22 cellular contexts compared by ENCODE assay signal in genomic region chr2:25482341-25482740, GRCh38.
A peak's percentile ranks its signal among the peaks of the same experiment; 100 is the strongest.
DNase-seq lines count a peak whose midpoint lies in the region; ATAC-seq and TF ChIP-seq lines count a peak whose summit lies in the region.
"Had no signal": no experiment of that assay in that cellular context is flagged by ENCODE, and none has a peak within 500 bp of the region (broad histone marks: within the 10 kb centered on the region; RNA-seq: fewer than 3 reads in every experiment).

No MANE protein-coding gene starts in this region.

- H3K9me3 ChIP-seq in DOHH2 (ENCODE audit: control insufficient read depth, insufficient read depth, low read length), result no peaks in the 10 kb centered on the region
- H3K9me3 ChIP-seq in IMR-90 (ENCODE audit: control insufficient read depth, insufficient read depth, low read length), result no peaks in the 10 kb centered on the region
- H3K9me3 ChIP-seq: upper lobe of right lung had no signal

- in situ Hi-C loops in IMR-90 (cut with MboI; ENCODE audit: low sequenced_read_pairs), result no loop called here

- H3K4me3 ChIP-seq in DOHH2 (ENCODE audit: low read length), result no peak overlapping the region
- no peak overlapping the region for H3K4me3 ChIP-seq in IMR-90 (ENCODE audit: insufficient read depth, low read depth, low read length)
- H3K4me3 ChIP-seq: upper lobe of right lung had no signal

- H2BK20ac ChIP-seq in IMR-90 (ENCODE audit: low read depth, low read length), result no peak overlapping the region; the same call in 1 of the 2 replicates

- POLR2A ChIA-PET in IMR-90 (lab: Charles Lee; ENCODE audit: unreplicated experiment), result no interaction called here

- no peaks in the 10 kb centered on the region for H3K27me3 Mint-ChIP-seq in activated T-helper 17 cell treated with anti-CD3 and anti-CD28 coated beads, Interleukin-2, amount 50 U/mL, for 72 hours
- no peaks in the 10 kb centered on the region for H3K27me3 Mint-ChIP-seq in naive B cell
- no peaks in the 10 kb centered on the region; the same call in 1 of the 2 replicates for H3K27me3 Mint-ChIP-seq in HFFc6 (ENCODE audit: insufficient read depth)
- H3K27me3 Mint-ChIP-seq: activated CD4-positive, alpha-beta memory T cell treated with anti-CD3 and anti-CD28 coated beads, Interleukin-2, amount 10 ng/mL, durations not matched to agents 7 days and 5 days; activated naive CD8-positive, alpha-beta T cell; brain; stimulated activated naive CD8-positive, alpha-beta T cell treated with anti-CD3 and anti-CD28 coated beads, Interleukin-15, amount 100 ng/mL, for 72 hours had no signal

- H3K14ac ChIP-seq in IMR-90 (replicated peaks; ENCODE audit: low read depth, low read length), result no peak overlapping the region; the same call in 1 of the 2 replicates

- H4K5ac ChIP-seq in IMR-90 (ENCODE audit: low read depth, low read length), result no peak overlapping the region; the same call in 1 of the 2 replicates

- 93% methylated on average over 2 of the region's 5 CpGs; no CpG with 5 or more reads in 1 of the 2 experiments for WGBS in IMR-90 (ENCODE audit: extremely low coverage in 2 of 2, insufficient read length in 1 of 2), 2 experiments

- H3K27ac ChIP-seq in DOHH2 (ENCODE audit: low read depth, low read length), result no peak overlapping the region
- H3K27ac ChIP-seq in IMR-90 (ENCODE audit: insufficient read depth, low read length), result no peak overlapping the region
- H3K27ac ChIP-seq: upper lobe of right lung, VCaP had no signal

- TF ChIP-seq RAD21 in IMR-90 (IDR thresholded peaks at IDR 0.05; ENCODE audit: low read length), result no peak

- intact Hi-C loops in IMR-90 (cut with micrococcal nuclease), result no loop called here

- no peak overlapping the region; the same call in 1 of the 2 replicates for H3K4ac ChIP-seq in IMR-90 (ENCODE audit: low read depth, low read length)

- H3K4me2 ChIP-seq in DOHH2 (ENCODE audit: low read length), result 0 out of 2 replicates have a peak overlapping the region, but pooled peaks have one; percentile 2
- H3K4me2 ChIP-seq in IMR-90 (ENCODE audit: low read depth, low read length), result no peak overlapping the region

- ATAC-seq in IMR-90 (ENCODE audit: low read depth) (no peak), naive B cell (ENCODE audit: low read depth in 2 of 2) (no peak), HG03457 (IDR thresholded peaks at IDR 0.05; ENCODE audit: unreplicated experiment) (no peak)
- no peak for ATAC-seq in activated T-helper 17 cell treated with anti-CD3 and anti-CD28 coated beads, Interleukin-2, amount 50 U/mL, for 72 hours (replicated peaks)
- ATAC-seq: activated T-cell treated with anti-CD3 and anti-CD28 coated beads, Interleukin-2, amount 50 U/mL, for 4 hours; CD8-positive, alpha-beta T cell; left ventricle myocardium superior; right cardiac atrium; Right ventricle myocardium inferior; stimulated activated naive CD8-positive, alpha-beta T cell treated with anti-CD3 and anti-CD28 coated beads, Interleukin-15, amount 100 ng/mL, for 72 hours; upper lobe of right lung had no signal

- no peaks in the 10 kb centered on the region for H3K9me2 ChIP-seq in DOHH2 (replicated peaks; ENCODE audit: control insufficient read depth, low read length)

- no peaks in the 10 kb centered on the region for H3F3A ChIP-seq in DOHH2 (ENCODE audit: control insufficient read depth, insufficient read depth)

- H4K8ac ChIP-seq in IMR-90 (ENCODE audit: low read depth in 2 of 2, low read length in 2 of 2), result no peak overlapping the region

- H3K9me3 Mint-ChIP-seq in activated T-helper 17 cell treated with anti-CD3 and anti-CD28 coated beads, Interleukin-2, amount 50 U/mL, for 72 hours, result no peaks in the 10 kb centered on the region
- H3K9me3 Mint-ChIP-seq in naive B cell (no peaks in the 10 kb centered on the region), HFFc6 (no peaks in the 10 kb centered on the region)
- H3K9me3 Mint-ChIP-seq: activated CD4-positive, alpha-beta memory T cell treated with anti-CD3 and anti-CD28 coated beads, Interleukin-2, amount 10 ng/mL, durations not matched to agents 7 days and 5 days; activated T-cell treated with anti-CD3 and anti-CD28 coated beads, Interleukin-2, amount 50 U/mL, for 4 hours; CD8-positive, alpha-beta T cell; stimulated activated naive CD8-positive, alpha-beta T cell treated with anti-CD3 and anti-CD28 coated beads, Interleukin-15, amount 100 ng/mL, for 72 hours; T-helper 1 cell treated with Interleukin-12 subunit alpha and Interleukin-12 subunit beta and Interleukin-4 antibody, amounts not matched to agents 30 μg/mL and 1 μg/mL, for 36 hours had no signal

- no peaks in the 10 kb centered on the region for H3K9me1 ChIP-seq in IMR-90 (ENCODE audit: insufficient read depth, low read length)

- dilution Hi-C loops in IMR-90 (cut with HindIII; ENCODE audit: low sequenced_read_pairs, unreplicated experiment), result no loop called here

- H3K27me3 ChIP-seq in DOHH2 (ENCODE audit: control insufficient read depth, low read length) (no peaks in the 10 kb centered on the region), IMR-90 (ENCODE audit: control insufficient read depth, insufficient read depth, low read length) (no peaks in the 10 kb centered on the region)
- H3K27me3 ChIP-seq: upper lobe of right lung had no signal

- H3K18ac ChIP-seq in IMR-90 (ENCODE audit: low read depth, low read length), result no peak overlapping the region

- H2BK120ac ChIP-seq in IMR-90 (ENCODE audit: low read depth, low read length), result no peak overlapping the region; the same call in 1 of the 2 replicates

- H3K79me2 ChIP-seq in DOHH2 (ENCODE audit: control insufficient read depth, low read length), result no peaks in the 10 kb centered on the region

- CTCF ChIA-PET in IMR-90 (lab: Yijun Ruan, JAX), result no interaction called here

- H3K4me3 Mint-ChIP-seq in activated T-helper 17 cell treated with anti-CD3 and anti-CD28 coated beads, Interleukin-2, amount 50 U/mL, for 72 hours, result no peak overlapping the region
- H3K4me3 Mint-ChIP-seq in naive B cell, result no peak overlapping the region
- H3K4me3 Mint-ChIP-seq in HFFc6, result no peak overlapping the region
- H3K4me3 Mint-ChIP-seq: activated CD4-positive, alpha-beta memory T cell treated with anti-CD3 and anti-CD28 coated beads, Interleukin-2, amount 10 ng/mL, durations not matched to agents 7 days and 5 days; activated naive CD8-positive, alpha-beta T cell; activated T-cell treated with anti-CD3 and anti-CD28 coated beads, Interleukin-2, amount 50 U/mL, for 4 hours; brain; CD8-positive, alpha-beta T cell; stimulated activated naive CD8-positive, alpha-beta T cell treated with anti-CD3 and anti-CD28 coated beads, Interleukin-15, amount 100 ng/mL, for 72 hours; T-helper 1 cell treated with Interleukin-12 subunit alpha and Interleukin-12 subunit beta and Interleukin-4 antibody, amounts not matched to agents 30 μg/mL and 1 μg/mL, for 36 hours had no signal

- no peak overlapping the region for H3K56ac ChIP-seq in IMR-90 (ENCODE audit: extremely low read depth, insufficient read depth, low read length)

- TF ChIP-seq CTCF in DOHH2 (IDR thresholded peaks at IDR 0.05; ENCODE audit: low read depth, low read length, poor library complexity, severe bottlenecking) (no peak), IMR-90 (conservative IDR thresholded peaks at IDR 0.05; ENCODE audit: low read depth, low read length) (no peak), HFFc6 (IDR thresholded peaks at IDR 0.05) (no peak)

- H4K20me1 ChIP-seq in DOHH2 (ENCODE audit: control insufficient read depth, insufficient read depth, low read depth, low read length) (no peaks in the 10 kb centered on the region), IMR-90 (ENCODE audit: insufficient read depth, low read length) (no peaks in the 10 kb centered on the region)

- H3K23ac ChIP-seq in IMR-90 (ENCODE audit: low read depth, low read length), result no peak overlapping the region

- H3K4me1 ChIP-seq in DOHH2 (ENCODE audit: control insufficient read depth, low read length) (peaks cover 38% of the 10 kb centered on the region), IMR-90 (ENCODE audit: control insufficient read depth, insufficient read depth, low read length) (peaks cover 6% of the 10 kb centered on the region; the same call in 1 of the 2 replicates)

- no peak for TF ChIP-seq POLR2A in IMR-90 (IDR thresholded peaks at IDR 0.05; ENCODE audit: low read depth, low read length)

- no peak overlapping the region for H2BK5ac ChIP-seq in IMR-90 (ENCODE audit: low read depth, low read length, poor library complexity, severe bottlenecking)

- H4K91ac ChIP-seq in IMR-90 (ENCODE audit: insufficient read depth, low read depth, low read length), result no peak overlapping the region; the same call in 1 of the 2 replicates

- H2AFZ ChIP-seq in IMR-90 (replicated peaks; ENCODE audit: low read length, poor library complexity), result peak overlapping the region; percentile 54

- H3K36me3 ChIP-seq in DOHH2 (ENCODE audit: control insufficient read depth, low read length), result no peaks in the 10 kb centered on the region
- H3K36me3 ChIP-seq in IMR-90 (ENCODE audit: control insufficient read depth, insufficient read depth, low read length), result no peaks in the 10 kb centered on the region
- H3K36me3 ChIP-seq: upper lobe of right lung had no signal

- DNase-seq in IMR-90 (no peak), naive B cell (no peak), HFFc6 (no peak), SW480 (ENCODE audit: low spot score) (no peak), D341Med (ENCODE audit: low spot score) (no peak)
- DNase-seq: activated CD4-positive, alpha-beta memory T cell treated with anti-CD3 and anti-CD28 coated beads, Interleukin-2, amount 10 ng/mL, durations not matched to agents 7 days and 5 days; activated T-cell treated with anti-CD3 and anti-CD28 coated beads, Interleukin-2, amount 50 U/mL, for 4 hours; CD8-positive, alpha-beta T cell; left ventricle myocardium superior; NCI-H1436 treated with DMSO at 0.1 percent for 48 hours; NCI-H345; right cardiac atrium; stimulated activated naive CD8-positive, alpha-beta T cell treated with anti-CD3 and anti-CD28 coated beads, Interleukin-15, amount 100 ng/mL, for 72 hours; upper lobe of right lung had no signal

- no peaks in the 10 kb centered on the region for H3K4me1 Mint-ChIP-seq in activated T-helper 17 cell treated with anti-CD3 and anti-CD28 coated beads, Interleukin-2, amount 50 U/mL, for 72 hours
- H3K4me1 Mint-ChIP-seq in naive B cell, result peaks cover 16 to 31% (median 20%) of the 10 kb centered on the region in 3 donors
- H3K4me1 Mint-ChIP-seq in HFFc6 (ENCODE audit: low read depth), result peaks cover 12% of the 10 kb centered on the region
- H3K4me1 Mint-ChIP-seq: stimulated activated naive CD8-positive, alpha-beta T cell treated with anti-CD3 and anti-CD28 coated beads, Interleukin-15, amount 100 ng/mL, for 72 hours had no signal

- no peak overlapping the region for H3K9ac ChIP-seq in IMR-90 (ENCODE audit: low read depth, low read length)

- H2BK15ac ChIP-seq in IMR-90 (ENCODE audit: low read depth, low read length), result no peak overlapping the region; the same call in 2 of the 3 replicates

- no peak overlapping the region for H2AK9ac ChIP-seq in IMR-90 (replicated peaks; ENCODE audit: low read depth, low read length, poor library complexity)

- H3K27ac Mint-ChIP-seq in activated T-helper 17 cell treated with anti-CD3 and anti-CD28 coated beads, Interleukin-2, amount 50 U/mL, for 72 hours, result peak overlapping the region; percentile 67
- H3K27ac Mint-ChIP-seq in naive B cell (peak overlapping the region in 4 of 6 donors; percentile 5 to 82 (median 58)), HFFc6 (no peak overlapping the region)
- H3K27ac Mint-ChIP-seq: activated CD4-positive, alpha-beta memory T cell treated with anti-CD3 and anti-CD28 coated beads, Interleukin-2, amount 10 ng/mL, durations not matched to agents 7 days and 5 days; activated naive CD8-positive, alpha-beta T cell; brain; CD8-positive, alpha-beta T cell; stimulated activated naive CD8-positive, alpha-beta T cell treated with anti-CD3 and anti-CD28 coated beads, Interleukin-15, amount 100 ng/mL, for 72 hours; T-helper 1 cell treated with Interleukin-12 subunit alpha and Interleukin-12 subunit beta and Interleukin-4 antibody, amounts not matched to agents 30 μg/mL and 1 μg/mL, for 36 hours had no signal

- BruUV-seq in IMR-90 (replicated peaks; lab: Mats Ljungman, UMichigan), result no TSS peak

- peaks cover 26% of the 10 kb centered on the region for H3K36me3 Mint-ChIP-seq in activated T-helper 17 cell treated with anti-CD3 and anti-CD28 coated beads, Interleukin-2, amount 50 U/mL, for 72 hours (ENCODE audit: low read depth)
- H3K36me3 Mint-ChIP-seq in naive B cell (peaks cover 12 to 14% of the 10 kb centered on the region in 2 donors), HFFc6 (ENCODE audit: low read depth) (no peaks in the 10 kb centered on the region)

- H2AK5ac ChIP-seq in IMR-90 (ENCODE audit: low read depth, low read length), result no peak overlapping the region

- H3K79me1 ChIP-seq in IMR-90 (ENCODE audit: low read depth in 1 of 2, low read length in 2 of 2), result no peaks in the 10 kb centered on the region
